Comparison of ENCODE assay signal across 8 cellular contexts in genomic region chr3:150763122-150763840, GRCh38. TPM values are rescaled to one million over a fixed set of nuclear protein-coding genes. Genes with fewer than 3 reads are reported as not detected.
A peak's percentile ranks its signal among the peaks of the same experiment; 100 is the strongest.
DNase-seq lines count a peak whose midpoint lies in the region; TF ChIP-seq lines count a peak whose summit lies in the region.

Gene SIAH2, minus strand, starts transcription at chr3:150763169. Its CDS starts 320 bp downstream, at chr3:150762849.

- 0 to 1% (median 0%) methylated on average over 55 to 70 of the region's 70 CpGs for WGBS in ovary, 3 donors
- under 1% methylated on average over 70 of the region's 70 CpGs for WGBS in thymus

- no peaks in the 10 kb centered on the region; the same call in 1 of the 2 replicates for H3K27me3 Mint-ChIP-seq in HFFc6 (ENCODE audit: insufficient read depth)
- no peaks in the 10 kb centered on the region for H3K27me3 Mint-ChIP-seq in activated naive CD8-positive, alpha-beta T cell
- H3K27me3 Mint-ChIP-seq in glutamatergic neuron (ENCODE audit: unreplicated experiment) = peaks cover 4% of the 10 kb centered on the region

- peaks cover 2% of the 10 kb centered on the region for H3K36me3 Mint-ChIP-seq in HFFc6 (ENCODE audit: low read depth)
- peaks cover 14% of the 10 kb centered on the region for H3K36me3 Mint-ChIP-seq in activated naive CD8-positive, alpha-beta T cell
- no peaks in the 10 kb centered on the region for H3K36me3 Mint-ChIP-seq in glutamatergic neuron (ENCODE audit: unreplicated experiment)

- H3K4me3 ChIP-seq in GM08714 (ENCODE audit: low read length) (peak within 1 kb of the TSS; percentile 94), ovary (peak within 1 kb of the TSS; percentile 93), thymus (ENCODE audit: low read length) (peak within 1 kb of the TSS; percentile 73)

- peak; percentile 97 for TF ChIP-seq POLR2A in ovary (IDR thresholded peaks at IDR 0.05)

- no peaks in the 10 kb centered on the region for H3K9me3 ChIP-seq in ovary
- H3K9me3 ChIP-seq in thymus (ENCODE audit: control insufficient read depth) = no peaks in the 10 kb centered on the region

- H3K27ac Mint-ChIP-seq in HFFc6 = peak within 1 kb of the TSS; percentile 99
- peak within 1 kb of the TSS; percentile 100 for H3K27ac Mint-ChIP-seq in activated naive CD8-positive, alpha-beta T cell
- H3K27ac Mint-ChIP-seq in glutamatergic neuron (ENCODE audit: unreplicated experiment) = peak within 1 kb of the TSS; percentile 95

- TF ChIP-seq CTCF in HFFc6 (IDR thresholded peaks at IDR 0.05) (no peak; the same call in 1 of the 2 replicates), glutamatergic neuron (IDR thresholded peaks at IDR 0.05; ENCODE audit: partially characterized antibody, unreplicated experiment) (no peak), ovary (IDR thresholded peaks at IDR 0.05) (peak in 2 of 3 donors; percentile 29 to 35)

- H3K4me1 Mint-ChIP-seq in HFFc6 (ENCODE audit: low read depth) = peaks cover 54% of the 10 kb centered on the region
- peaks cover 55% of the 10 kb centered on the region for H3K4me1 Mint-ChIP-seq in activated naive CD8-positive, alpha-beta T cell (ENCODE audit: low read depth)
- peaks cover 11% of the 10 kb centered on the region for H3K4me1 Mint-ChIP-seq in glutamatergic neuron (ENCODE audit: low read depth, unreplicated experiment)

- DNase-seq in HFFc6 (peak; percentile 92), NCI-H1048 (lab: John Stamatoyannopoulos, UW) (peak; percentile 75), SKM-1 treated with dmso at 0.1 percent for 144 hours (lab: John Stamatoyannopoulos, UW; ENCODE audit: unreplicated experiment) (peak; percentile 98), glutamatergic neuron (peak; percentile 84), ovary (peak; percentile 88 to 93 (median 91))

- H3K27ac ChIP-seq in ovary = peak within 1 kb of the TSS; percentile 92 to 95
- peak within 1 kb of the TSS; percentile 97 for H3K27ac ChIP-seq in thymus (ENCODE audit: low read depth)

- intact Hi-C loops in ovary (cut with DNase I) = no loop called here

- no peaks in the 10 kb centered on the region for H3K36me3 ChIP-seq in ovary
- no peaks in the 10 kb centered on the region for H3K36me3 ChIP-seq in thymus (ENCODE audit: control insufficient read depth, insufficient read depth)

- H3K4me1 ChIP-seq in ovary (ENCODE audit: insufficient read depth) = peaks cover 10% of the 10 kb centered on the region
- H3K4me1 ChIP-seq in thymus (ENCODE audit: control insufficient read depth, insufficient read depth, low read length) = peaks cover 8% of the 10 kb centered on the region

- H3K4me3 Mint-ChIP-seq in HFFc6 (peak within 1 kb of the TSS; percentile 97), glutamatergic neuron (ENCODE audit: unreplicated experiment) (peak within 1 kb of the TSS; percentile 98)
- H3K4me3 Mint-ChIP-seq in activated naive CD8-positive, alpha-beta T cell = peak within 1 kb of the TSS; percentile 99

- no peak for TF ChIP-seq EP300 in ovary (IDR thresholded peaks at IDR 0.05)

- H3K9me3 Mint-ChIP-seq in HFFc6 (no peaks in the 10 kb centered on the region), glutamatergic neuron (ENCODE audit: unreplicated experiment) (peaks cover 7% of the 10 kb centered on the region)
- H3K9me3 Mint-ChIP-seq in activated naive CD8-positive, alpha-beta T cell (ENCODE audit: low read depth) = no peaks in the 10 kb centered on the region

- H3K27me3 ChIP-seq in ovary = no peaks in the 10 kb centered on the region
- no peaks in the 10 kb centered on the region for H3K27me3 ChIP-seq in thymus (ENCODE audit: control insufficient read depth, insufficient read depth)

RNA-seq across cellular contexts. Expression of gene SIAH2, which starts in this region (rescaled TPM):
- 10 to 100 TPM; 14.6 to 18.2 (median 15.9) TPM for total RNA-seq in HFFc6 (2021; fragmentation: NEBNext Ultra II Directional; extraction: Animal tissue kit (Norgen Biotek cat#: 25700))
- total RNA-seq in glutamatergic neuron (ENCODE audit: unreplicated experiment) = 9.6 TPM
- total RNA-seq in ovary = 10 to 100 TPM; 26.6 to 98.7 (median 37.1) TPM
- 10 to 100 TPM; 18.0 to 40.7 TPM for polyA plus RNA-seq in ovary
- 22.4 TPM for polyA plus RNA-seq in thymus

Comparison
In these comparisons a context has a peak if more than half of its experiments do, and no peak if none do; other contexts are left out.
1. Peak in every context shown above with its lines: DNase-seq, H3K4me3 ChIP-seq and H3K27ac ChIP-seq.
2. CTCF ChIP-seq: peak in ovary (2 of 3); none in HFFc6 (single experiment) and glutamatergic neuron (single experiment).